1 cellular context compared by ENCODE assay signal in the genomic region with DNA sequence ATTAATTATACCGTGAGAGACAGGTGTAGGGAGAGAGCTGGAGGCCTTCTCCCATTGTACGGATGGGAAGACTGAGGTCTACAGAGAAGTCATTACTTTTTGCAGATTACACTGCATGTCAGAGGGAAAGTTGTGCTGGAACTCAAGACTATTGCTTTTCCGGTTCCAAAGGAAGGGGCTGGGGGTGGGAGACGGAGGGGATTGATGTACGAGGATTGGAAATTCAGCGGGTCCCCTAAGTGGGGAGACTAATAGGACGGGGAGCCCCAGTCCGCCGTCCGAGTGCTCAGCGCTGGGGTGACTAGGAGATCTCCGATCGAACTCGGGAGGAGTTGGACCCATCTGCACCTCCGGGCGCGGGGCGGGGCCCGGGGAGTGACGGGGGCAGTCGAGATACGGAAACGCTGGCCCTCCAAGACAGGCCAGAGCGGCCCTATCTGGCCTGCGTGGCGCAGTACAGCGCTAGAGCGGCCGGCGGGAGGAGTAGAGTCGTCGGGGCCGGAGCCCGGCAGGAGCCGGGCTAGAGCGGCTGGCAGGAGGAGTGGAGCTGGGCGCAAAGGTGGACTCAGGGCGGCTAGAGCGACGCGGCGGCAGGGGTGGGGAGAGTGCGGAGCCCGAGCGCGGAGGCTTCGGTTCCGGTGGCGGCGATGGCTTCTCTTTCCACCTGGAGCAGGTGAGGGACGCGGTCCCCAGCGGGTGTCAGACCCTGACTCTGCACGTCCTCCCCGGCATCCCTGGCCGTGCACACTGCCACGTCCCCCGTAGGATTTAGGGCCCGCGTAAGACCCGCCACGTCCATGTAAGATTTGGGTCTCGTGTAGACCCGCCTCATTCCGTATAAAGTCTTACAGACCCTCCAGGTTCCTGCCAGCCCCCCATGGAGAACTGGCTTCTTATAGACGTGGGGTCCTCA.
TF ChIP-seq lines count a peak whose summit lies in the region.

No MANE protein-coding gene starts in this region.

TF ChIP-seq in GM12878, 131 proteins besides CTCF, POLR2A, EP300 and RAD21 (continued from another document and continues in another):
- no peak for TF ChIP-seq NR2C2 (IDR thresholded peaks at IDR 0.05; ENCODE audit: borderline replicate concordance, control insufficient read depth, insufficient read length, low read depth)
- TF ChIP-seq MEF2A (IDR thresholded peaks at IDR 0.05; ENCODE audit: insufficient read depth, low read depth, low read length): peak; percentile 68; the same call in 1 of the 2 replicates
- TF ChIP-seq MYC (IDR thresholded peaks at IDR 0.05; ENCODE audit: insufficient read depth, insufficient read length, insufficient replicate concordance, low read length, severe bottlenecking): no peak
- no peak for TF ChIP-seq HDAC2 (IDR thresholded peaks at IDR 0.05)
- TF ChIP-seq, protein P1, sequence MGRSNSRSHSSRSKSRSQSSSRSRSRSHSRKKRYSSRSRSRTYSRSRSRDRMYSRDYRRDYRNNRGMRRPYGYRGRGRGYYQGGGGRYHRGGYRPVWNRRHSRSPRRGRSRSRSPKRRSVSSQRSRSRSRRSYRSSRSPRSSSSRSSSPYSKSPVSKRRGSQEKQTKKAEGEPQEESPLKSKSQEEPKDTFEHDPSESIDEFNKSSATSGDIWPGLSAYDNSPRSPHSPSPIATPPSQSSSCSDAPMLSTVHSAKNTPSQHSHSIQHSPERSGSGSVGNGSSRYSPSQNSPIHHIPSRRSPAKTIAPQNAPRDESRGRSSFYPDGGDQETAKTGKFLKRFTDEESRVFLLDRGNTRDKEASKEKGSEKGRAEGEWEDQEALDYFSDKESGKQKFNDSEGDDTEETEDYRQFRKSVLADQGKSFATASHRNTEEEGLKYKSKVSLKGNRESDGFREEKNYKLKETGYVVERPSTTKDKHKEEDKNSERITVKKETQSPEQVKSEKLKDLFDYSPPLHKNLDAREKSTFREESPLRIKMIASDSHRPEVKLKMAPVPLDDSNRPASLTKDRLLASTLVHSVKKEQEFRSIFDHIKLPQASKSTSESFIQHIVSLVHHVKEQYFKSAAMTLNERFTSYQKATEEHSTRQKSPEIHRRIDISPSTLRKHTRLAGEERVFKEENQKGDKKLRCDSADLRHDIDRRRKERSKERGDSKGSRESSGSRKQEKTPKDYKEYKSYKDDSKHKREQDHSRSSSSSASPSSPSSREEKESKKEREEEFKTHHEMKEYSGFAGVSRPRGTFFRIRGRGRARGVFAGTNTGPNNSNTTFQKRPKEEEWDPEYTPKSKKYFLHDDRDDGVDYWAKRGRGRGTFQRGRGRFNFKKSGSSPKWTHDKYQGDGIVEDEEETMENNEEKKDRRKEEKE (IDR thresholded peaks at IDR 0.05): 0 out of 2 replicates have a peak, but pooled peaks have one; percentile 17
- peak; percentile 81 for TF ChIP-seq CBFB (IDR thresholded peaks at IDR 0.05; ENCODE audit: low read depth)
- no peak for TF ChIP-seq ASH2L (IDR thresholded peaks at IDR 0.05; ENCODE audit: borderline replicate concordance, low read depth)
- TF ChIP-seq, protein P2, sequence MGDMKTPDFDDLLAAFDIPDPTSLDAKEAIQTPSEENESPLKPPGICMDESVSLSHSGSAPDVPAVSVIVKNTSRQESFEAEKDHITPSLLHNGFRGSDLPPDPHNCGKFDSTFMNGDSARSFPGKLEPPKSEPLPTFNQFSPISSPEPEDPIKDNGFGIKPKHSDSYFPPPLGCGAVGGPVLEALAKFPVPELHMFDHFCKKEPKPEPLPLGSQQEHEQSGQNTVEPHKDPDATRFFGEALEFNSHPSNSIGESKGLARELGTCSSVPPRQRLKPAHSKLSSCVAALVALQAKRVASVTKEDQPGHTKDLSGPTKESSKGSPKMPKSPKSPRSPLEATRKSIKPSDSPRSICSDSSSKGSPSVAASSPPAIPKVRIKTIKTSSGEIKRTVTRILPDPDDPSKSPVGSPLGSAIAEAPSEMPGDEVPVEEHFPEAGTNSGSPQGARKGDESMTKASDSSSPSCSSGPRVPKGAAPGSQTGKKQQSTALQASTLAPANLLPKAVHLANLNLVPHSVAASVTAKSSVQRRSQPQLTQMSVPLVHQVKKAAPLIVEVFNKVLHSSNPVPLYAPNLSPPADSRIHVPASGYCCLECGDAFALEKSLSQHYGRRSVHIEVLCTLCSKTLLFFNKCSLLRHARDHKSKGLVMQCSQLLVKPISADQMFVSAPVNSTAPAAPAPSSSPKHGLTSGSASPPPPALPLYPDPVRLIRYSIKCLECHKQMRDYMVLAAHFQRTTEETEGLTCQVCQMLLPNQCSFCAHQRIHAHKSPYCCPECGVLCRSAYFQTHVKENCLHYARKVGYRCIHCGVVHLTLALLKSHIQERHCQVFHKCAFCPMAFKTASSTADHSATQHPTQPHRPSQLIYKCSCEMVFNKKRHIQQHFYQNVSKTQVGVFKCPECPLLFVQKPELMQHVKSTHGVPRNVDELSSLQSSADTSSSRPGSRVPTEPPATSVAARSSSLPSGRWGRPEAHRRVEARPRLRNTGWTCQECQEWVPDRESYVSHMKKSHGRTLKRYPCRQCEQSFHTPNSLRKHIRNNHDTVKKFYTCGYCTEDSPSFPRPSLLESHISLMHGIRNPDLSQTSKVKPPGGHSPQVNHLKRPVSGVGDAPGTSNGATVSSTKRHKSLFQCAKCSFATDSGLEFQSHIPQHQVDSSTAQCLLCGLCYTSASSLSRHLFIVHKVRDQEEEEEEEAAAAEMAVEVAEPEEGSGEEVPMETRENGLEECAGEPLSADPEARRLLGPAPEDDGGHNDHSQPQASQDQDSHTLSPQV (IDR thresholded peaks at IDR 0.05): peak; percentile 82; the same call in 1 of the 2 replicates
- TF ChIP-seq SPI1 (IDR thresholded peaks at IDR 0.05; ENCODE audit: borderline replicate concordance, insufficient read depth, low read depth, low read length): no peak
- TF ChIP-seq, protein P3, sequence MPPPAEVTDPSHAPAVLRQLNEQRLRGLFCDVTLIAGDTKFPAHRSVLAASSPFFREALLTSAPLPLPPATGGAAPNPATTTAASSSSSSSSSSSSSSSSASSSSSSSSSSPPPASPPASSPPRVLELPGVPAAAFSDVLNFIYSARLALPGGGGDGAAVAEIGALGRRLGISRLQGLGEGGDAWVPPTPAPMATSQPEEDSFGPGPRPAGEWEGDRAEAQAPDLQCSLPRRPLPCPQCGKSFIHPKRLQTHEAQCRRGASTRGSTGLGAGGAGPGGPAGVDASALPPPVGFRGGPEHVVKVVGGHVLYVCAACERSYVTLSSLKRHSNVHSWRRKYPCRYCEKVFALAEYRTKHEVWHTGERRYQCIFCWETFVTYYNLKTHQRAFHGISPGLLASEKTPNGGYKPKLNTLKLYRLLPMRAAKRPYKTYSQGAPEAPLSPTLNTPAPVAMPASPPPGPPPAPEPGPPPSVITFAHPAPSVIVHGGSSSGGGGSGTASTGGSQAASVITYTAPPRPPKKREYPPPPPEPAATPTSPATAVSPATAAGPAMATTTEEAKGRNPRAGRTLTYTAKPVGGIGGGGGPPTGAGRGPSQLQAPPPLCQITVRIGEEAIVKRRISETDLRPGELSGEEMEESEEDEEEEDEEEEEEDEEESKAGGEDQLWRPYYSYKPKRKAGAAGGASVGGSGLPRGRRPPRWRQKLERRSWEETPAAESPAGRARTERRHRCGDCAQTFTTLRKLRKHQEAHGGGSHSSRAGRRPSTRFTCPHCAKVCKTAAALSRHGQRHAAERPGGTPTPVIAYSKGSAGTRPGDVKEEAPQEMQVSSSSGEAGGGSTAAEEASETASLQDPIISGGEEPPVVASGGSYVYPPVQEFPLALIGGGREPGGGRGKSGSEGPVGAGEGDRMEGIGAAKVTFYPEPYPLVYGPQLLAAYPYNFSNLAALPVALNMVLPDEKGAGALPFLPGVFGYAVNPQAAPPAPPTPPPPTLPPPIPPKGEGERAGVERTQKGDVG (CRISPR knock-in tag; IDR thresholded peaks at IDR 0.05): no peak
- no peak for TF ChIP-seq ZBTB11 (CRISPR knock-in tag; IDR thresholded peaks at IDR 0.05)
- TF ChIP-seq, protein P4, sequence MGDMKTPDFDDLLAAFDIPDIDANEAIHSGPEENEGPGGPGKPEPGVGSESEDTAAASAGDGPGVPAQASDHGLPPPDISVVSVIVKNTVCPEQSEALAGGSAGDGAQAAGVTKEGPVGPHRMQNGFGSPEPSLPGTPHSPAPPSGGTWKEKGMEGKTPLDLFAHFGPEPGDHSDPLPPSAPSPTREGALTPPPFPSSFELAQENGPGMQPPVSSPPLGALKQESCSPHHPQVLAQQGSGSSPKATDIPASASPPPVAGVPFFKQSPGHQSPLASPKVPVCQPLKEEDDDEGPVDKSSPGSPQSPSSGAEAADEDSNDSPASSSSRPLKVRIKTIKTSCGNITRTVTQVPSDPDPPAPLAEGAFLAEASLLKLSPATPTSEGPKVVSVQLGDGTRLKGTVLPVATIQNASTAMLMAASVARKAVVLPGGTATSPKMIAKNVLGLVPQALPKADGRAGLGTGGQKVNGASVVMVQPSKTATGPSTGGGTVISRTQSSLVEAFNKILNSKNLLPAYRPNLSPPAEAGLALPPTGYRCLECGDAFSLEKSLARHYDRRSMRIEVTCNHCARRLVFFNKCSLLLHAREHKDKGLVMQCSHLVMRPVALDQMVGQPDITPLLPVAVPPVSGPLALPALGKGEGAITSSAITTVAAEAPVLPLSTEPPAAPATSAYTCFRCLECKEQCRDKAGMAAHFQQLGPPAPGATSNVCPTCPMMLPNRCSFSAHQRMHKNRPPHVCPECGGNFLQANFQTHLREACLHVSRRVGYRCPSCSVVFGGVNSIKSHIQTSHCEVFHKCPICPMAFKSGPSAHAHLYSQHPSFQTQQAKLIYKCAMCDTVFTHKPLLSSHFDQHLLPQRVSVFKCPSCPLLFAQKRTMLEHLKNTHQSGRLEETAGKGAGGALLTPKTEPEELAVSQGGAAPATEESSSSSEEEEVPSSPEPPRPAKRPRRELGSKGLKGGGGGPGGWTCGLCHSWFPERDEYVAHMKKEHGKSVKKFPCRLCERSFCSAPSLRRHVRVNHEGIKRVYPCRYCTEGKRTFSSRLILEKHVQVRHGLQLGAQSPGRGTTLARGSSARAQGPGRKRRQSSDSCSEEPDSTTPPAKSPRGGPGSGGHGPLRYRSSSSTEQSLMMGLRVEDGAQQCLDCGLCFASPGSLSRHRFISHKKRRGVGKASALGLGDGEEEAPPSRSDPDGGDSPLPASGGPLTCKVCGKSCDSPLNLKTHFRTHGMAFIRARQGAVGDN (IDR thresholded peaks at IDR 0.05): peak; percentile 55
- TF ChIP-seq RUNX3 (IDR thresholded peaks at IDR 0.05; ENCODE audit: low read length): peak; percentile 56; the same call in 1 of the 2 replicates
- TF ChIP-seq PBX3 (IDR thresholded peaks at IDR 0.05; ENCODE audit: insufficient replicate concordance, low read depth, low read length): peak; percentile 79
- peak; percentile 88 for TF ChIP-seq YY1 (IDR thresholded peaks at IDR 0.05; ENCODE audit: low read depth, low read length)
- TF ChIP-seq, protein P5, sequence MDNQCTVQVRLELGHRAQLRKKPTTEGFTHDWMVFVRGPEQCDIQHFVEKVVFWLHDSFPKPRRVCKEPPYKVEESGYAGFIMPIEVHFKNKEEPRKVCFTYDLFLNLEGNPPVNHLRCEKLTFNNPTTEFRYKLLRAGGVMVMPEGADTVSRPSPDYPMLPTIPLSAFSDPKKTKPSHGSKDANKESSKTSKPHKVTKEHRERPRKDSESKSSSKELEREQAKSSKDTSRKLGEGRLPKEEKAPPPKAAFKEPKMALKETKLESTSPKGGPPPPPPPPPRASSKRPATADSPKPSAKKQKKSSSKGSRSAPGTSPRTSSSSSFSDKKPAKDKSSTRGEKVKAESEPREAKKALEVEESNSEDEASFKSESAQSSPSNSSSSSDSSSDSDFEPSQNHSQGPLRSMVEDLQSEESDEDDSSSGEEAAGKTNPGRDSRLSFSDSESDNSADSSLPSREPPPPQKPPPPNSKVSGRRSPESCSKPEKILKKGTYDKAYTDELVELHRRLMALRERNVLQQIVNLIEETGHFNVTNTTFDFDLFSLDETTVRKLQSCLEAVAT (IDR thresholded peaks at IDR 0.05): peak; percentile 91
- peak; percentile 45 for TF ChIP-seq MEF2B (IDR thresholded peaks at IDR 0.05; ENCODE audit: partially characterized antibody, poor library complexity, severe bottlenecking)
- no peak for TF ChIP-seq CBX3 (IDR thresholded peaks at IDR 0.05; ENCODE audit: borderline replicate concordance, low read depth)
